ENCODE assay signal across 7 cellular contexts in genomic region chr19:45179848-45180370, GRCh38. TPM values are rescaled to one million over a fixed set of nuclear protein-coding genes. Genes with fewer than 3 reads are reported as not detected.
DNase-seq lines count a peak whose midpoint lies in the region; ATAC-seq and TF ChIP-seq lines count a peak whose summit lies in the region.

No MANE protein-coding gene starts in this region.

- peak overlapping the region; percentile 73 to 80 (median 75) for H3K4me3 Mint-ChIP-seq in immature natural killer cell
- H3K4me3 Mint-ChIP-seq in stimulated activated naive CD8-positive, alpha-beta T cell treated with anti-CD3 and anti-CD28 coated beads, Interleukin-15, amount 100 ng/mL, for 72 hours: peak overlapping the region; percentile 79 to 81

- peaks cover 0 to 5% of the 10 kb centered on the region in 2 donors for H3K36me3 Mint-ChIP-seq in activated naive CD4-positive, alpha-beta T cell treated with anti-CD3 and anti-CD28 coated beads, Interleukin-2, amount 50 U/mL, for 72 hours
- peaks cover 4 to 14% (median 4%) of the 10 kb centered on the region in 3 donors for H3K36me3 Mint-ChIP-seq in immature natural killer cell

- peak overlapping the region; percentile 33 to 66 for H3K27ac Mint-ChIP-seq in activated naive CD4-positive, alpha-beta T cell treated with anti-CD3 and anti-CD28 coated beads, Interleukin-2, amount 50 U/mL, for 72 hours
- peak overlapping the region in 5 of 6 donors; percentile 59 to 79 (median 74) for H3K27ac Mint-ChIP-seq in immature natural killer cell
- H3K27ac Mint-ChIP-seq in stimulated activated naive CD8-positive, alpha-beta T cell treated with anti-CD3 and anti-CD28 coated beads, Interleukin-15, amount 100 ng/mL, for 72 hours: peak overlapping the region in 1 of 2 donors; percentile 27

- no peaks in the 10 kb centered on the region for H3K27me3 ChIP-seq in HL-60 (ENCODE audit: insufficient read depth, poor library complexity, severe bottlenecking)

- peaks cover 3 to 8% (median 6%) of the 10 kb centered on the region in 3 donors for H3K27me3 Mint-ChIP-seq in immature natural killer cell (ENCODE audit: low read depth in 3 of 3)
- H3K27me3 Mint-ChIP-seq in stimulated activated naive CD8-positive, alpha-beta T cell treated with anti-CD3 and anti-CD28 coated beads, Interleukin-15, amount 100 ng/mL, for 72 hours: no peaks in the 10 kb centered on the region

- peaks cover 45 to 46% of the 10 kb centered on the region in 2 donors for H3K4me1 Mint-ChIP-seq in immature natural killer cell
- peaks cover 34% of the 10 kb centered on the region for H3K4me1 Mint-ChIP-seq in stimulated activated naive CD8-positive, alpha-beta T cell treated with anti-CD3 and anti-CD28 coated beads, Interleukin-15, amount 100 ng/mL, for 72 hours

- no peak for ATAC-seq in activated naive CD4-positive, alpha-beta T cell treated with anti-CD3 and anti-CD28 coated beads, Interleukin-2, amount 50 U/mL, for 72 hours
- no peak for ATAC-seq in stimulated activated naive CD8-positive, alpha-beta T cell treated with anti-CD3 and anti-CD28 coated beads, Interleukin-15, amount 100 ng/mL, for 72 hours
- no peak for ATAC-seq in HG03280 (IDR thresholded peaks at IDR 0.05; ENCODE audit: unreplicated experiment)

- H3K9me3 Mint-ChIP-seq in activated naive CD4-positive, alpha-beta T cell treated with anti-CD3 and anti-CD28 coated beads, Interleukin-2, amount 50 U/mL, for 72 hours: no peaks in the 10 kb centered on the region
- H3K9me3 Mint-ChIP-seq in immature natural killer cell: no peaks in the 10 kb centered on the region
- H3K9me3 Mint-ChIP-seq in stimulated activated naive CD8-positive, alpha-beta T cell treated with anti-CD3 and anti-CD28 coated beads, Interleukin-15, amount 100 ng/mL, for 72 hours: no peaks in the 10 kb centered on the region

- DNase-seq in HL-60 (ENCODE audit: low read depth in 1 of 2, low spot score in 1 of 2) (no peak), immature natural killer cell (no peak), G401 (ENCODE audit: low spot score) (no peak)
- DNase-seq in activated naive CD4-positive, alpha-beta T cell treated with anti-CD3 and anti-CD28 coated beads, Interleukin-2, amount 50 U/mL, for 72 hours (ENCODE audit: low spot score in 2 of 2): no peak
- no peak for DNase-seq in stimulated activated naive CD8-positive, alpha-beta T cell treated with anti-CD3 and anti-CD28 coated beads, Interleukin-15, amount 100 ng/mL, for 72 hours
- no peak for DNase-seq in effector CD4-positive, alpha-beta T cell

- in situ Hi-C loops in G401 (cut with HindIII; ENCODE audit: low sequenced_read_pairs): no loop called here

- peak overlapping the region; percentile 49; the same call in 1 of the 2 replicates for H3K27ac ChIP-seq in HL-60 (replicated peaks)

- TF ChIP-seq CTCF in HL-60 (IDR thresholded peaks at IDR 0.05; ENCODE audit: insufficient read depth, low read length): no peak

- peak overlapping the region; percentile 94 for H3K4me3 ChIP-seq in HL-60 (replicated peaks; ENCODE audit: insufficient read depth, low read length)

RNA-seq across cellular contexts. Expression of gene BLOC1S3, which starts 1.3 kb away (rescaled TPM):
- 10 to 100 TPM; 15.0 to 16.7 TPM for total RNA-seq in activated naive CD4-positive, alpha-beta T cell treated with anti-CD3 and anti-CD28 coated beads, Interleukin-2, amount 50 U/mL, for 72 hours
- 10 to 100 TPM in 1 of 3 donors, 1 to 10 TPM in 2; 2.9 to 22.4 (median 8.5) TPM for polyA plus RNA-seq in immature natural killer cell
- 9.0 and 14.7 TPM in 2 replicates for total RNA-seq in G401 (2014; rRNA removed; shearing (Covaris generic))

RNA-seq across cellular contexts. Expression of gene TRAPPC6A, which starts 1.9 kb away (rescaled TPM):
- total RNA-seq in activated naive CD4-positive, alpha-beta T cell treated with anti-CD3 and anti-CD28 coated beads, Interleukin-2, amount 50 U/mL, for 72 hours: 10 to 100 TPM; 27.2 to 36.8 TPM
- 100 to 1,000 TPM; 132 to 193 (median 166) TPM for polyA plus RNA-seq in immature natural killer cell
- total RNA-seq in G401 (2014; rRNA removed; shearing (Covaris generic)): 38.4 and 52.9 TPM in 2 replicates

RNA-seq across cellular contexts. Expression of gene NKPD1, which starts 19.1 kb away (rescaled TPM):
- under 1 TPM in 1 of 2 donors, not detected in 1; 0.14 TPM for total RNA-seq in activated naive CD4-positive, alpha-beta T cell treated with anti-CD3 and anti-CD28 coated beads, Interleukin-2, amount 50 U/mL, for 72 hours
- under 1 TPM in 2 of 3 donors, not detected in 1; 0.18 to 0.43 TPM for polyA plus RNA-seq in immature natural killer cell
- 0.31 TPM in 1 of 2 replicates, not detected in the other for total RNA-seq in G401 (2014; rRNA removed; shearing (Covaris generic))
